In genomic region chr16:55615071-55615470, GRCh38 we compare ENCODE assay signal across 30 cellular contexts. TPM values are rescaled to one million over a fixed set of nuclear protein-coding genes. Genes with fewer than 3 reads are reported as not detected.
"Had no signal": no experiment of that assay in that cellular context is flagged by ENCODE, and none has a peak within 500 bp of the region (broad histone marks: within the 10 kb centered on the region; RNA-seq: fewer than 3 reads in every experiment).

No MANE protein-coding gene starts in this region.

- H3K4me3 ChIP-seq: hepatocyte, left lung, lower lobe of right lung, ovary, right atrium auricular region, right lobe of liver, smooth muscle cell, tibial nerve, uterus had no signal

- H3K36me3 Mint-ChIP-seq: natural killer cell; stimulated activated memory B cell treated with anti-CD40 and anti-IgM and Interleukin-4, amounts not matched to agents 10 μg/mL and 1 μg/mL and 100 μg/mL, for 72 hours; type B pancreatic cell had no signal

- H3K4me1 ChIP-seq: left lung, lower lobe of right lung, right atrium auricular region, right lobe of liver, tibial nerve, uterus had no signal

- H3K9me3 ChIP-seq: lower lobe of right lung, ovary, right atrium auricular region, right lobe of liver, uterus had no signal

- H3K27me3 ChIP-seq: hepatocyte, left lung, ovary, right atrium auricular region, right lobe of liver, tibial nerve, uterus had no signal

- H3K4me1 Mint-ChIP-seq: naive B cell; natural killer cell; stimulated activated memory B cell treated with anti-CD40 and anti-IgM and Interleukin-4, amounts not matched to agents 10 μg/mL and 1 μg/mL and 100 μg/mL, for 72 hours; stimulated activated naive CD8-positive, alpha-beta T cell treated with anti-CD3 and anti-CD28 coated beads, Interleukin-15, amount 100 ng/mL, for 72 hours had no signal

- H3K27ac Mint-ChIP-seq: mesothelial cell of epicardium; naive B cell; natural killer cell; progenitor cell of endocrine pancreas; stimulated activated memory B cell treated with anti-CD40 and anti-IgM and Interleukin-4, amounts not matched to agents 10 μg/mL and 1 μg/mL and 100 μg/mL, for 72 hours; type B pancreatic cell had no signal

- H3K4me3 Mint-ChIP-seq: mesothelial cell of epicardium; naive B cell; natural killer cell; stimulated activated memory B cell treated with anti-CD40 and anti-IgM and Interleukin-4, amounts not matched to agents 10 μg/mL and 1 μg/mL and 100 μg/mL, for 72 hours; stimulated activated naive CD8-positive, alpha-beta T cell treated with anti-CD3 and anti-CD28 coated beads, Interleukin-15, amount 100 ng/mL, for 72 hours; type B pancreatic cell had no signal

- DNase-seq: kidney glomerular epithelial cell; left cardiac atrium; lower lobe of right lung; naive B cell; natural killer cell; ovary; stimulated activated CD4-positive, alpha-beta T cell treated with anti-CD3 and anti-CD28 coated beads, Interleukin-1b, Interleukin-23, amount 100 ng/mL, for 48 hours; stimulated activated CD4-positive, alpha-beta T cell treated with anti-CD3 and anti-CD28 coated beads, Interleukin-2, amount 100 ng/mL, for 48 hours; stimulated activated CD4-positive, alpha-beta T cell treated with anti-CD3 and anti-CD28 coated beads, Interleukin-4, amount 100 ng/mL, for 4 hours; stimulated activated CD8-positive, alpha-beta memory T cell treated with anti-CD3 and anti-CD28 coated beads, Interleukin-4, amount 100 ng/mL, for 48 hours; stimulated activated naive CD4-positive, alpha-beta T cell treated with Interleukin-2 at 50 U/mL for 16 hours; stimulated activated naive CD8-positive, alpha-beta T cell treated with anti-CD3 and anti-CD28 coated beads, Interleukin-15, amount 100 ng/mL, for 72 hours; substantia nigra; uterus had no signal

- H3K27me3 Mint-ChIP-seq: progenitor cell of endocrine pancreas had no signal

- H3K36me3 ChIP-seq: left lung, lower lobe of right lung, ovary, right atrium auricular region, right lobe of liver, tibial nerve, uterus had no signal

- H3K27ac ChIP-seq: hepatocyte, left lung, lower lobe of right lung, ovary, right atrium auricular region, right lobe of liver, tibial nerve, uterus had no signal

- ATAC-seq: left cardiac atrium; left lung; lower lobe of right lung; natural killer cell; right lobe of liver; stimulated activated memory B cell treated with anti-CD40 and anti-IgM and Interleukin-4, amounts not matched to agents 10 μg/mL and 1 μg/mL and 100 μg/mL, for 72 hours; stimulated activated naive CD8-positive, alpha-beta T cell treated with anti-CD3 and anti-CD28 coated beads, Interleukin-15, amount 100 ng/mL, for 72 hours had no signal

RNA-seq across cellular contexts. Expression of gene SLC6A2, which starts 40.7 kb away (rescaled TPM):
- total RNA-seq: left cardiac atrium, left lung, lower lobe of right lung, mononuclear cell, natural killer cell, progenitor cell of endocrine pancreas, pulmonary artery endothelial cell, renal cortical epithelial cell, right atrium auricular region had no signal
- polyA plus RNA-seq: neural cell had no signal

RNA-seq across cellular contexts. Expression of gene CAPNS2, which starts 48.6 kb away (rescaled TPM):
- total RNA-seq: mononuclear cell, progenitor cell of endocrine pancreas, skeletal muscle tissue had no signal
- polyA plus RNA-seq: hepatocyte, liver, neural cell, ovary had no signal
